Comparison of ENCODE assay signal across 20 cellular contexts in the genomic region with DNA sequence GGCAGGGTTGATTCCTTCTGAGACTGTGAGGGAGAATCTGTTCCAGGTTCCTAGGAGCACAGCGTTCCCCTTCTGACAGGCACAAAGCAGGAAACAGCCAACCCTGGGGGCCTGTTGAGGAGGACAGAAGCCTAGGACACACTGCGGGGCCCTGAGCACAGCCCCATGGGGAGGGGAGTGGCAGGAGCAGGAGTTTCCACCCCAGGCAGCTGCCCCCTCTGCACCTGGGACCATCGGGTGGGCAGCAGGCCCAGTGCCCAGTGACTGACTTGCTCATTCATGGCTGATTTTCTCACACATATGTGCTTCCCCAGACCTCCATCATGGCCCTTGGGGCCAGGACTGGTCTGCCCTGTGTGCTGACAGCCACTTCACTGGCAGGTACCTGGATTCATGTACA. TPM values are rescaled to one million over a fixed set of nuclear protein-coding genes. Genes with fewer than 3 reads are reported as not detected.
"Had no signal": no experiment of that assay in that cellular context is flagged by ENCODE, and none has a peak within 500 bp of the region (broad histone marks: within the 10 kb centered on the region; RNA-seq: fewer than 3 reads in every experiment).

No MANE protein-coding gene starts in this region.

- H3K4me1 ChIP-seq: heart left ventricle, stomach had no signal

- H3K4me3 ChIP-seq: heart left ventricle, lung, ovary, stomach, thoracic aorta had no signal

- ATAC-seq: esophagus mucosa; right cardiac atrium; stimulated activated memory B cell treated with anti-CD40 and anti-IgM and Interleukin-4, amounts not matched to agents 10 μg/mL and 1 μg/mL and 100 μg/mL, for 72 hours had no signal

- H3K27me3 ChIP-seq: heart left ventricle, ovary, stomach had no signal

- H3K36me3 ChIP-seq: ovary, thoracic aorta had no signal

- H3K9me3 ChIP-seq: ovary, stomach, thoracic aorta had no signal

- H3K27ac ChIP-seq: heart left ventricle, ovary, stomach, thoracic aorta had no signal

- DNase-seq: effector memory CD4-positive, alpha-beta T cell; heart left ventricle; hippocampal formation; kidney glomerular epithelial cell; mesenchymal stem cell; naive B cell; ovary; right cardiac atrium; stimulated activated CD4-positive, alpha-beta T cell treated with anti-CD3 and anti-CD28 coated beads, Interleukin-15, amount 100 ng/mL, for 24 hours; stimulated activated CD4-positive, alpha-beta T cell treated with anti-CD3 and anti-CD28 coated beads, Interleukin-1b, Interleukin-23, amount 100 ng/mL, for 48 hours; stimulated activated CD4-positive, alpha-beta T cell treated with anti-CD3 and anti-CD28 coated beads, Interleukin-4, amount 100 ng/mL, for 24 hours; stomach; substantia nigra; trophoblast cell had no signal

RNA-seq across cellular contexts. Expression of gene SLC22A1, which starts 6.2 kb away (rescaled TPM):
- total RNA-seq: frontal cortex, glomerular endothelial cell had no signal
